ENCODE assay signal across 18 cellular contexts in genomic region chr11:96230686-96231085, GRCh38.
DNase-seq lines count a peak whose midpoint lies in the region; ATAC-seq and TF ChIP-seq lines count a peak whose summit lies in the region.
"Had no signal": no experiment of that assay in that cellular context is flagged by ENCODE, and none has a peak within 500 bp of the region (broad histone marks: within the 10 kb centered on the region; RNA-seq: fewer than 3 reads in every experiment).

No MANE protein-coding gene starts in this region.

- H2BK5ac ChIP-seq in IMR-90 (ENCODE audit: low read depth, low read length, poor library complexity, severe bottlenecking) (peak overlapping the region; percentile 72), mesenchymal stem cell (ENCODE audit: low read depth, low read length, poor library complexity, severe bottlenecking) (no peak overlapping the region)

- H2BK120ac ChIP-seq in IMR-90 (ENCODE audit: low read depth, low read length): peak overlapping the region; percentile 58; the same call in 1 of the 2 replicates
- no peak overlapping the region for H2BK120ac ChIP-seq in mesenchymal stem cell (ENCODE audit: low read depth, low read length)

- H3K4ac ChIP-seq in IMR-90 (ENCODE audit: low read depth, low read length): peak overlapping the region; percentile 10; the same call in 1 of the 2 replicates
- H3K4ac ChIP-seq in mesenchymal stem cell (ENCODE audit: low read depth in 1 of 2, low read length in 2 of 2): no peak overlapping the region

- intact Hi-C loops in CD4-positive, alpha-beta T cell (cut with DNase I, micrococcal nuclease): loop anchor here in 1 of 2 experiments (5.0 kb wide), 1 partner anchor 173 kb away; no protein-coding TSS in a partner anchor
- intact Hi-C loops in IMR-90 (cut with micrococcal nuclease): loop anchor here (10.0 kb wide), 1 partner anchor 306 kb away; the partner anchor contains the start of gene MTMR2

- dilution Hi-C loops in IMR-90 (cut with HindIII; ENCODE audit: low sequenced_read_pairs, unreplicated experiment): no loop called here

- no peak for ATAC-seq in CD4-positive, alpha-beta T cell (ENCODE audit: poor library complexity)
- no peak for ATAC-seq in IMR-90 (ENCODE audit: low read depth)
- peak; percentile 40 for ATAC-seq in T-helper 17 cell
- ATAC-seq in omental fat pad (ENCODE audit: low FRiP score): no peak
- ATAC-seq: gastroesophageal sphincter had no signal

- TF ChIP-seq POLR2A in IMR-90 (IDR thresholded peaks at IDR 0.05; ENCODE audit: low read depth, low read length): no peak

- no peak for DNase-seq in CD4-positive, alpha-beta T cell
- DNase-seq in IMR-90 (no peak), T-helper 17 cell (no peak), mesenchymal stem cell (no peak), GM03348 (ENCODE audit: low spot score) (no peak), superior temporal gyrus (ENCODE audit: extremely low spot score) (no peak), GM13976 (ENCODE audit: low spot score) (no peak), omental fat pad (ENCODE audit: low spot score) (no peak)
- DNase-seq: activated T-cell treated with anti-CD3 and anti-CD28 coated beads for 4 hours, Caco-2, endodermal cell, kidney, NCI-H2081, NCI-H774, testis had no signal

- no peak overlapping the region for H2AK9ac ChIP-seq in IMR-90 (replicated peaks; ENCODE audit: low read depth, low read length, poor library complexity)

- H3K9me3 ChIP-seq in CD4-positive, alpha-beta T cell (ENCODE audit: control insufficient read depth, low read length): no peaks in the 10 kb centered on the region
- H3K9me3 ChIP-seq in IMR-90 (ENCODE audit: control insufficient read depth, insufficient read depth, low read length) (no peaks in the 10 kb centered on the region), T-helper 17 cell (ENCODE audit: control insufficient read depth, low read length, poor library complexity, severe bottlenecking) (no peaks in the 10 kb centered on the region), mesenchymal stem cell (ENCODE audit: control insufficient read depth, low read length) (no peaks in the 10 kb centered on the region)
- H3K9me3 ChIP-seq: Caco-2, gastroesophageal sphincter, testis had no signal

- peaks cover 1% of the 10 kb centered on the region; the same call in 1 of the 2 replicates for H3K36me3 ChIP-seq in IMR-90 (ENCODE audit: control insufficient read depth, insufficient read depth, low read length)
- H3K36me3 ChIP-seq in mesenchymal stem cell (ENCODE audit: control insufficient read depth in 1 of 2, insufficient read depth in 2 of 2, low read depth in 1 of 2, low read length in 2 of 2): no peaks in the 10 kb centered on the region
- H3K36me3 ChIP-seq: gastroesophageal sphincter had no signal

- H3K9me3 Mint-ChIP-seq in CD4-positive, alpha-beta T cell: no peaks in the 10 kb centered on the region

- peaks cover 3% of the 10 kb centered on the region for H3K9me1 ChIP-seq in IMR-90 (ENCODE audit: insufficient read depth, low read length)

- POLR2A ChIA-PET in CD4-positive, alpha-beta T cell (lab: Charles Lee): interaction anchor here (1.3 to 2.8 kb wide), 4 partner anchors 10 to 112 kb away, joined by 3 to 12 read pairs (median 4); partner anchors contain the start of gene MAML2
- POLR2A ChIA-PET in IMR-90 (lab: Charles Lee; ENCODE audit: unreplicated experiment): no interaction called here

- H4K8ac ChIP-seq in IMR-90 (ENCODE audit: low read depth in 2 of 2, low read length in 2 of 2): peak overlapping the region; percentile 19 to 51; a peak in 1 of 4 replicates
- no peak overlapping the region for H4K8ac ChIP-seq in mesenchymal stem cell (ENCODE audit: low read length)

- no peak overlapping the region for H3K56ac ChIP-seq in IMR-90 (ENCODE audit: extremely low read depth, insufficient read depth, low read length)

- H3K23ac ChIP-seq in IMR-90 (ENCODE audit: low read depth, low read length): peak overlapping the region; percentile 22; the same call in 1 of the 2 replicates
- H3K23ac ChIP-seq in mesenchymal stem cell (ENCODE audit: low read length in 2 of 2): no peak overlapping the region

- H3K27me3 ChIP-seq in CD4-positive, alpha-beta T cell (ENCODE audit: control insufficient read depth, insufficient read depth, low read length): no peaks in the 10 kb centered on the region
- H3K27me3 ChIP-seq in IMR-90 (ENCODE audit: control insufficient read depth, insufficient read depth, low read length) (no peaks in the 10 kb centered on the region), mesenchymal stem cell (ENCODE audit: control insufficient read depth in 1 of 2, insufficient read depth in 1 of 2, low read length in 2 of 2) (no peaks in the 10 kb centered on the region)
- H3K27me3 ChIP-seq: gastroesophageal sphincter, testis had no signal

- peak overlapping the region; percentile 33; the same call in 1 of the 2 replicates for H2BK20ac ChIP-seq in IMR-90 (ENCODE audit: low read depth, low read length)

- peak overlapping the region; percentile 86 for H3K27ac Mint-ChIP-seq in CD4-positive, alpha-beta T cell
- peak overlapping the region; percentile 6 for H3K27ac Mint-ChIP-seq in T-helper 17 cell
- H3K27ac Mint-ChIP-seq: endodermal cell had no signal

- H4K20me1 ChIP-seq in IMR-90 (ENCODE audit: insufficient read depth, low read length): no peaks in the 10 kb centered on the region

- H3K18ac ChIP-seq in IMR-90 (ENCODE audit: low read depth, low read length): peak overlapping the region; percentile 56; the same call in 1 of the 2 replicates
- no peak overlapping the region for H3K18ac ChIP-seq in mesenchymal stem cell (ENCODE audit: low read depth in 1 of 2, low read length in 2 of 2)

- H3K79me1 ChIP-seq in IMR-90 (ENCODE audit: low read depth in 1 of 2, low read length in 2 of 2) (peaks cover 37 to 69% of the 10 kb centered on the region in 2 experiments), mesenchymal stem cell (replicated peaks; ENCODE audit: low read length, poor library complexity, severe bottlenecking) (peaks cover 18% of the 10 kb centered on the region)

- H3K9ac ChIP-seq in IMR-90 (ENCODE audit: low read depth, low read length) (no peak overlapping the region), mesenchymal stem cell (ENCODE audit: low read length) (no peak overlapping the region)
- H3K9ac ChIP-seq: KMS-11 had no signal

- no peaks in the 10 kb centered on the region for H3K27me3 Mint-ChIP-seq in CD4-positive, alpha-beta T cell
- no peaks in the 10 kb centered on the region for H3K27me3 Mint-ChIP-seq in T-helper 17 cell

- WGBS in IMR-90 (ENCODE audit: extremely low coverage in 2 of 2, insufficient read length in 1 of 2), 2 experiments: no CpG with 5 or more reads among the region's 5 CpGs
- no CpG with 5 or more reads among the region's 5 CpGs for WGBS in mesenchymal stem cell

- peaks cover 37% of the 10 kb centered on the region for H3K36me3 Mint-ChIP-seq in CD4-positive, alpha-beta T cell (ENCODE audit: low read depth)
- H3K36me3 Mint-ChIP-seq in T-helper 17 cell (ENCODE audit: low read depth): no peaks in the 10 kb centered on the region

- no peak overlapping the region for H3K4me3 Mint-ChIP-seq in CD4-positive, alpha-beta T cell
- H3K4me3 Mint-ChIP-seq in T-helper 17 cell: no peak overlapping the region
- H3K4me3 Mint-ChIP-seq: endodermal cell had no signal

- H3K4me3 ChIP-seq in IMR-90 (ENCODE audit: insufficient read depth, low read depth, low read length) (no peak overlapping the region), mesenchymal stem cell (ENCODE audit: insufficient read depth in 1 of 2, low read depth in 1 of 2, low read length in 2 of 2) (no peak overlapping the region)
- H3K4me3 ChIP-seq: gastroesophageal sphincter, skin epidermis, testis had no signal

- CTCF ChIA-PET in CD4-positive, alpha-beta T cell (lab: Charles Lee): no interaction called here
- CTCF ChIA-PET in IMR-90 (lab: Yijun Ruan, JAX): interaction anchor here (0.6 kb wide), 1 partner anchor 132 kb away, joined by 3 read pairs; no protein-coding TSS in a partner anchor

- H2BK15ac ChIP-seq in IMR-90 (ENCODE audit: low read depth, low read length) (peak overlapping the region; percentile 54; the same call in 1 of the 3 replicates), mesenchymal stem cell (ENCODE audit: low read depth, poor library complexity, severe bottlenecking) (no peak overlapping the region)

- H2AFZ ChIP-seq in IMR-90 (replicated peaks; ENCODE audit: low read length, poor library complexity): no peak overlapping the region
- H2AFZ ChIP-seq in mesenchymal stem cell (ENCODE audit: low read depth, low read length): no peak overlapping the region

- peaks cover 16% of the 10 kb centered on the region for H3K4me1 ChIP-seq in IMR-90 (ENCODE audit: control insufficient read depth, insufficient read depth, low read length)
- peaks cover 6% of the 10 kb centered on the region for H3K4me1 ChIP-seq in mesenchymal stem cell (ENCODE audit: control insufficient read depth, insufficient read depth, low read depth, low read length)
- H3K4me1 ChIP-seq: Caco-2 had no signal

- H4K91ac ChIP-seq in IMR-90 (ENCODE audit: insufficient read depth, low read depth, low read length): no peak overlapping the region
- H4K91ac ChIP-seq in mesenchymal stem cell (ENCODE audit: low read length): no peak overlapping the region

- peaks cover 80% of the 10 kb centered on the region for H3K4me1 Mint-ChIP-seq in CD4-positive, alpha-beta T cell (ENCODE audit: low read depth)
- H3K4me1 Mint-ChIP-seq in T-helper 17 cell: peaks cover 29% of the 10 kb centered on the region

- no TSS peak for BruUV-seq in IMR-90 (replicated peaks; lab: Mats Ljungman, UMichigan)

- no peak overlapping the region for H3K27ac ChIP-seq in CD4-positive, alpha-beta T cell (ENCODE audit: low read depth, low read length)
- H3K27ac ChIP-seq in IMR-90 (ENCODE audit: insufficient read depth, low read length) (no peak overlapping the region; the same call in 1 of the 2 replicates), mesenchymal stem cell (ENCODE audit: low read length, poor library complexity, severe bottlenecking) (peak overlapping the region; percentile 49)
- H3K27ac ChIP-seq: gastroesophageal sphincter, KMS-11, testis had no signal

- H2AK5ac ChIP-seq in IMR-90 (ENCODE audit: low read depth, low read length) (peak overlapping the region; percentile 23; the same call in 1 of the 2 replicates), mesenchymal stem cell (ENCODE audit: low read length, severe bottlenecking) (no peak overlapping the region)

- TF ChIP-seq CTCF in CD4-positive, alpha-beta T cell (IDR thresholded peaks at IDR 0.05): no peak
- no peak for TF ChIP-seq CTCF in IMR-90 (conservative IDR thresholded peaks at IDR 0.05; ENCODE audit: low read depth, low read length)
- no peak for TF ChIP-seq CTCF in GM13976 (IDR thresholded peaks at IDR 0.05; ENCODE audit: borderline replicate concordance, control extremely low read depth, extremely low read depth, insufficient read depth, missing control alignments)
- TF ChIP-seq CTCF in omental fat pad (IDR thresholded peaks at IDR 0.05): no peak

- in situ Hi-C loops in IMR-90 (cut with MboI; ENCODE audit: low sequenced_read_pairs) (no loop called here), GM13976 (cut with MboI; ENCODE audit: low sequenced_read_pairs, unreplicated experiment) (no loop called here)

- no peak for TF ChIP-seq RAD21 in IMR-90 (IDR thresholded peaks at IDR 0.05; ENCODE audit: low read length)

- H4K5ac ChIP-seq in IMR-90 (ENCODE audit: low read depth, low read length): no peak overlapping the region

- H3K14ac ChIP-seq in IMR-90 (replicated peaks; ENCODE audit: low read depth, low read length): peak overlapping the region; percentile 34; the same call in 1 of the 2 replicates
- no peak overlapping the region for H3K14ac ChIP-seq in mesenchymal stem cell (ENCODE audit: low read length in 2 of 2)

- H2BK12ac ChIP-seq in mesenchymal stem cell (ENCODE audit: low read length in 2 of 2): no peak overlapping the region

- H3K4me2 ChIP-seq in IMR-90 (ENCODE audit: low read depth, low read length) (no peak overlapping the region), mesenchymal stem cell (ENCODE audit: low read length, poor library complexity, severe bottlenecking) (no peak overlapping the region)
- H3K4me2 ChIP-seq: KMS-11 had no signal
